In the genomic region with DNA sequence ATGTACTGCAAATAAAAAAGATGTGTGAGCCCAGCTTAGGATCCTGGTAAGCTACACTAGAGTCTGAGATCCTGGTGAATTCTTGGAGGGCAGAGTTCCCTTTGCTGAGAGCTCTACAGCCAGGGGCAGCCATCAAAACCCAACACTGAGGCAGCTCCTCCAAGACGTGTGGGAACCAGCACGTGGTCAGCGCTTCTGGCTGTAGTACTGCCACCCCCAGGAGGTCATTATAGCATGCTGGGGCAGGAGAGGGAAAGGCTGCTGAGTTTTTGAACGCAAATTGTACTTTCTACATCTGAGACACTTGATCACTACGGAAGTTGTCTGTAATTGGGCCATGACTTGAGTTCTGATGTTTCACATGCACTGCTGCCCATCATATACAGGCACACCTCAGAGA, we compare ENCODE assay signal across 22 cellular contexts.
"Had no signal": no experiment of that assay in that cellular context is flagged by ENCODE, and none has a peak within 500 bp of the region (broad histone marks: within the 10 kb centered on the region; RNA-seq: fewer than 3 reads in every experiment).

No MANE protein-coding gene starts in this region.

- H3K4me2 ChIP-seq: smooth muscle cell had no signal

- FAIRE-seq: bronchial epithelial cell had no signal

- H3K4me3 Mint-ChIP-seq: activated CD4-positive, alpha-beta memory T cell treated with anti-CD3 and anti-CD28 coated beads for 36 hours; activated CD4-positive, alpha-beta T cell treated with anti-CD3 and anti-CD28 coated beads for 36 hours; activated naive CD8-positive, alpha-beta T cell treated with anti-CD3 and anti-CD28 coated beads for 36 hours; immature natural killer cell; naive thymus-derived CD4-positive, alpha-beta T cell; neural crest cell; stimulated activated naive B cell treated with anti-CD40 and anti-IgM and Interleukin-4, amounts not matched to agents 10 μg/mL and 1 μg/mL and 100 μg/mL, for 72 hours had no signal

- H3K4me1 ChIP-seq: uterus had no signal

- H3K27ac Mint-ChIP-seq: activated CD4-positive, alpha-beta memory T cell treated with anti-CD3 and anti-CD28 coated beads for 36 hours; activated CD4-positive, alpha-beta T cell treated with anti-CD3 and anti-CD28 coated beads for 36 hours; activated naive CD8-positive, alpha-beta T cell treated with anti-CD3 and anti-CD28 coated beads for 36 hours; immature natural killer cell; naive thymus-derived CD4-positive, alpha-beta T cell; stimulated activated naive B cell treated with anti-CD40 and anti-IgM and Interleukin-4, amounts not matched to agents 10 μg/mL and 1 μg/mL and 100 μg/mL, for 72 hours had no signal

- H3K4me1 Mint-ChIP-seq: immature natural killer cell had no signal

- H3K4me3 ChIP-seq: left lung, lung, sigmoid colon, smooth muscle cell, uterus had no signal

- H3K27me3 ChIP-seq: left lung, sigmoid colon, uterus had no signal

- H3K9me3 ChIP-seq: left lung, sigmoid colon, uterus had no signal

- H3K9me3 Mint-ChIP-seq: activated CD4-positive, alpha-beta memory T cell treated with anti-CD3 and anti-CD28 coated beads for 36 hours; activated naive CD8-positive, alpha-beta T cell treated with anti-CD3 and anti-CD28 coated beads for 36 hours; immature natural killer cell; naive thymus-derived CD4-positive, alpha-beta T cell; neural crest cell; stimulated activated naive B cell treated with anti-CD40 and anti-IgM and Interleukin-4, amounts not matched to agents 10 μg/mL and 1 μg/mL and 100 μg/mL, for 72 hours had no signal

- H3K27me3 Mint-ChIP-seq: activated CD4-positive, alpha-beta memory T cell treated with anti-CD3 and anti-CD28 coated beads for 36 hours; activated CD4-positive, alpha-beta T cell treated with anti-CD3 and anti-CD28 coated beads for 36 hours; activated naive CD8-positive, alpha-beta T cell treated with anti-CD3 and anti-CD28 coated beads for 36 hours; naive thymus-derived CD4-positive, alpha-beta T cell; stimulated activated naive B cell treated with anti-CD40 and anti-IgM and Interleukin-4, amounts not matched to agents 10 μg/mL and 1 μg/mL and 100 μg/mL, for 72 hours had no signal

- H3K36me3 ChIP-seq: uterus had no signal

- DNase-seq: activated CD4-positive, alpha-beta memory T cell treated with anti-CD3 and anti-CD28 coated beads for 36 hours; activated CD4-positive, alpha-beta T cell treated with anti-CD3 and anti-CD28 coated beads for 36 hours; activated naive CD4-positive, alpha-beta T cell treated with Interleukin-2 at 50 U/mL for 16 hours; activated naive CD8-positive, alpha-beta T cell treated with anti-CD3 and anti-CD28 coated beads for 36 hours; activated T-cell treated with anti-CD3 and anti-CD28 coated beads, Interleukin-2, amount 50 U/mL, for 48 hours; cerebellar nuclear complex; cortex of kidney; immature natural killer cell; kidney glomerular epithelial cell; left lung; naive thymus-derived CD4-positive, alpha-beta T cell; sigmoid colon; stimulated activated CD4-positive, alpha-beta T cell treated with anti-CD3 and anti-CD28 coated beads, Interleukin-15, amount 100 ng/mL, for 24 hours; stimulated activated naive B cell treated with anti-CD40 and anti-IgM and Interleukin-4, amounts not matched to agents 10 μg/mL and 1 μg/mL and 100 μg/mL, for 72 hours; T-helper 2 cell; trophoblast cell; uterus had no signal

- H3K27ac ChIP-seq: epithelial cell of prostate, left lung, sigmoid colon, uterus had no signal
